ENCODE assay signal across 8 cellular contexts in the genomic region with DNA sequence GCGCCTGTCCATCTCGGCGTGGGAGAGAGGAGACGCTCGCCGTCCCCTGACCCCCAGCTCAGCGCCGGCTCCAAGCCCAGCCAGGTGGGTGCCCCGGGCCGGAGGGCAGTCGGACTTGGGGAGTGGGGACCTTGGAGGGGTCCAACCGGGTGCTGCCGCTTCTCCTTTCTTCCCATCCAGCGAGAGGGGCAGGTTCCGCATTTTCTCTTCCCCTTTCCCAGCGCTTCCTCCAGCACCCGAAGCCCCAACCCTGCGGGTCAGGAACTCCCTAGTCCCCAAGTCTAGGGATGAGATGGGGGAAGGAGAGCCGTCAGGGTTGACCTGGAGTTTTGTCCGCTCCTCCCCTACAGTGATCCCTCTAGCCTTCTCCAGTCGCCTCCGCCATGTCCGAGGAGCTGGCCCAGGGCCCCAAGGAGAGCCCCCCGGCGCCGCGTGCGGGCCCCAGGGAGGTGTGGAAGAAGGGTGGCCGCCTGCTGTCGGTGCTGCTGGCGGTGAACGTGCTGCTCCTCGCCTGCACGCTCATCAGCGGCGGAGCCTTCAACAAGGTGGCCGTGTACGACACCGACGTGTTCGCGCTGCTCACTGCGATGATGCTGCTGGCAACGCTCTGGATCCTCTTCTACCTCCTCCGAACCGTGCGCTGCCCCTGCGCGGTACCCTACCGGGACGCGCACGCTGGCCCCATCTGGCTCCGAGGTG. TPM values are rescaled to one million over a fixed set of nuclear protein-coding genes. Genes with fewer than 3 reads are reported as not detected.
DNase-seq lines count a peak whose midpoint lies in the region; ATAC-seq and TF ChIP-seq lines count a peak whose summit lies in the region.

Gene OTOP2 (plus strand): TSS at position 24 of the 699 bp plus-strand sequence. CDS start 360 bp downstream, at position 384.

- peaks cover 11% of the 10 kb centered on the region for H3K4me1 ChIP-seq in mucosa of descending colon (ENCODE audit: low read depth)

- H3K9me3 Mint-ChIP-seq in dendritic cell treated with granulocyte-macrophage colony-stimulating factor and Interleukin-4, amounts not matched to agents 40 ng/mL and 50 ng/mL, for 4 days, result no peaks in the 10 kb centered on the region

- H3K27me3 Mint-ChIP-seq in dendritic cell treated with granulocyte-macrophage colony-stimulating factor and Interleukin-4, amounts not matched to agents 40 ng/mL and 50 ng/mL, for 4 days, result peaks cover 82% of the 10 kb centered on the region

- H3K4me3 Mint-ChIP-seq in dendritic cell treated with granulocyte-macrophage colony-stimulating factor and Interleukin-4, amounts not matched to agents 40 ng/mL and 50 ng/mL, for 4 days, result peak within 1 kb of the TSS; percentile 67

- H3K36me3 Mint-ChIP-seq in dendritic cell treated with granulocyte-macrophage colony-stimulating factor and Interleukin-4, amounts not matched to agents 40 ng/mL and 50 ng/mL, for 4 days (ENCODE audit: low read depth), result no peaks in the 10 kb centered on the region

- DNase-seq in Ammon's horn (ENCODE audit: low spot score), result peak; percentile 40
- DNase-seq in Kasumi-1 (lab: John Stamatoyannopoulos, UW), result peak; percentile 73 to 83
- DNase-seq in mucosa of descending colon, result peak in 2 of 3 donors; percentile 22 to 36
- no peak for DNase-seq in NCI-H187 (lab: John Stamatoyannopoulos, UW)
- DNase-seq in central memory CD4-positive, alpha-beta T cell, result no peak

- no peak within 1 kb of the TSS for H3K4me3 ChIP-seq in mucosa of descending colon

- H3K4me1 Mint-ChIP-seq in dendritic cell treated with granulocyte-macrophage colony-stimulating factor and Interleukin-4, amounts not matched to agents 40 ng/mL and 50 ng/mL, for 4 days (ENCODE audit: low read depth), result peaks cover 39% of the 10 kb centered on the region

- peak; percentile 14 for ATAC-seq in mucosa of descending colon
- no peak for ATAC-seq in GM19351 (IDR thresholded peaks at IDR 0.05; ENCODE audit: unreplicated experiment)
- ATAC-seq in HG03457 (IDR thresholded peaks at IDR 0.05; ENCODE audit: unreplicated experiment), result no peak

- no peak for TF ChIP-seq CTCF in mucosa of descending colon (IDR thresholded peaks at IDR 0.05)

- no peaks in the 10 kb centered on the region for H3K9me3 ChIP-seq in mucosa of descending colon

- intact Hi-C loops in dendritic cell treated with granulocyte-macrophage colony-stimulating factor and Interleukin-4, amounts not matched to agents 40 ng/mL and 50 ng/mL, for 4 days (cut with micrococcal nuclease), result no loop called here
- intact Hi-C loops in mucosa of descending colon (cut with DNase I, micrococcal nuclease), result no loop called here

- H3K36me3 ChIP-seq in mucosa of descending colon (ENCODE audit: low read depth), result no peaks in the 10 kb centered on the region

- peak within 1 kb of the TSS; percentile 58 for H3K27ac Mint-ChIP-seq in dendritic cell treated with granulocyte-macrophage colony-stimulating factor and Interleukin-4, amounts not matched to agents 40 ng/mL and 50 ng/mL, for 4 days

RNA-seq across cellular contexts. Expression of gene OTOP2, which starts in this region (rescaled TPM):
- total RNA-seq in mucosa of descending colon, result 100 to 1,000 TPM in 1 of 3 donors, 10 to 100 TPM in 2; 15.3 to 135 (median 54.0) TPM

Comparison
In these comparisons a context has a peak if more than half of its experiments do, and no peak if none do; other contexts are left out.
1. DNase-seq: peak in Ammon's horn (single experiment), Kasumi-1 (2 of 2) and mucosa of descending colon (2 of 3); none in NCI-H187 (0 of 2) and central memory CD4-positive, alpha-beta T cell (single experiment).